In genomic region chr1:182857212-182857611, GRCh38 we compare ENCODE assay signal across 3 cellular contexts.
A peak's percentile ranks its signal among the peaks of the same experiment; 100 is the strongest.
TF ChIP-seq lines count a peak whose summit lies in the region.

No MANE protein-coding gene starts in this region.

TF ChIP-seq in HepG2, 621 proteins besides CTCF, POLR2A, EP300 and RAD21 (continues in another document):
- TF ChIP-seq STAT5B (CRISPR knock-in tag; IDR thresholded peaks at IDR 0.05) = no peak
- TF ChIP-seq ZBTB1 (CRISPR knock-in tag; IDR thresholded peaks at IDR 0.05; ENCODE audit: borderline replicate concordance) = no peak
- TF ChIP-seq MAX (IDR thresholded peaks at IDR 0.05) = no peak
- TF ChIP-seq KDM1A (CRISPR knock-in tag; IDR thresholded peaks at IDR 0.05) = no peak
- TF ChIP-seq HOXD1 (CRISPR knock-in tag; IDR thresholded peaks at IDR 0.05) = no peak
- TF ChIP-seq RERE (CRISPR knock-in tag; IDR thresholded peaks at IDR 0.05; ENCODE audit: low read depth) = no peak
- no peak for TF ChIP-seq KDM4B (CRISPR knock-in tag; IDR thresholded peaks at IDR 0.05)
- TF ChIP-seq MAFK (conservative IDR thresholded peaks at IDR 0.05 in 1 of 2, IDR thresholded peaks at IDR 0.05 in 1 of 2; ENCODE audit: low read length in 2 of 2) = peak; percentile 7 to 72; a peak in 2 of 4 replicates
- no peak for TF ChIP-seq BRCA1 (CRISPR knock-in tag; IDR thresholded peaks at IDR 0.05)
- no peak for TF ChIP-seq BHLHE40 (IDR thresholded peaks at IDR 0.05; ENCODE audit: low read length)
- TF ChIP-seq GPBP1L1 (CRISPR knock-in tag; IDR thresholded peaks at IDR 0.05) = no peak
- peak; percentile 36; the same call in 1 of the 2 replicates for TF ChIP-seq MAFF (IDR thresholded peaks at IDR 0.05; ENCODE audit: low read depth, low read length)

TF ChIP-seq in IMR-90, 13 proteins besides CTCF, POLR2A, EP300 and RAD21:
- TF ChIP-seq MAFK (IDR thresholded peaks at IDR 0.05; ENCODE audit: low read depth, low read length) = peak; percentile 60
- TF ChIP-seq RCOR1 (IDR thresholded peaks at IDR 0.05; ENCODE audit: insufficient replicate concordance, low read length) = no peak
- no peak for TF ChIP-seq NFE2L2 (IDR thresholded peaks at IDR 0.05; ENCODE audit: low read depth, low read length)
- no peak for TF ChIP-seq ELK1 (IDR thresholded peaks at IDR 0.05; ENCODE audit: borderline replicate concordance, low read depth, low read length)
TF ChIP-seq in IMR-90: peak in this region for 1.

TF ChIP-seq in K562, 482 proteins besides CTCF, POLR2A, EP300 and RAD21:
- TF ChIP-seq MAFK (IDR thresholded peaks at IDR 0.05; ENCODE audit: low read length) (peak; percentile 45; the same call in 1 of the 2 replicates), ZNF316 (IDR thresholded peaks at IDR 0.05) (peak; percentile 32; the same call in 1 of the 2 replicates), C11orf30 (IDR thresholded peaks at IDR 0.05; ENCODE audit: low read depth) (0 out of 2 replicates have a peak, but pooled peaks have one; percentile 9), ETS2 (tag; IDR thresholded peaks at IDR 0.05; ENCODE audit: borderline replicate concordance, poor library complexity, severe bottlenecking) (no peak), MAFF (IDR thresholded peaks at IDR 0.05; ENCODE audit: low read length) (0 out of 2 replicates have a peak, but pooled peaks have one; percentile 12)
